28 cellular contexts compared by ENCODE assay signal in the genomic region with DNA sequence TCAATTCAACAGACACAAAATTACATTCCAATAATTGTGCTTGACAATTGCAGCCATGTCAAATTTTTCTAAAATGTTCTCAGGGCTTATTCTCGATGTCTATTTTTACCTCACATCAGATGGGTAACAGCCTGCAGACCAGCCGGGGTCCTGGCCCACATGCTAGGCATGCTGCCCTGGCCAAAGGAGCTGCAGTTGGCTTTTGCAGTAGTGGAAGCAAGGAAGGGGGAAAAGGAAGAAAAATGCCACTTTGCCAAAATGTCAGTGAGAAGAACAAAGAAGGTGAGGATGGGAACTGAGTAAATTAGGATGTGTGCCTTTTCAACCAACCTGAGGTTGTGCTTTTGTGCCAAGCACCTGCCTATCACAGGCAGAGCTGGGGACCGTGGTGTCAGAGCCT.
"Had no signal": no experiment of that assay in that cellular context is flagged by ENCODE, and none has a peak within 500 bp of the region (broad histone marks: within the 10 kb centered on the region; RNA-seq: fewer than 3 reads in every experiment).

No MANE protein-coding gene starts in this region.

- H3K4me3 ChIP-seq: ovary, psoas muscle, right lobe of liver, sigmoid colon, stomach, thoracic aorta, thyroid gland, tibial nerve, upper lobe of left lung, vagina had no signal

- DNase-seq: nephron progenitor cell; occipital lobe; ovary; posterior cingulate gyrus; psoas muscle; right cardiac atrium; right lobe of liver; sigmoid colon; small intestine; stimulated activated CD4-positive, alpha-beta T cell treated with anti-CD3 and anti-CD28 coated beads, Interleukin-15, amount 100 ng/mL, for 24 hours; stimulated activated CD4-positive, alpha-beta T cell treated with anti-CD3 and anti-CD28 coated beads, Interleukin-2, amount 100 ng/mL, for 24 hours; stimulated activated CD4-positive, alpha-beta T cell treated with anti-CD3 and anti-CD28 coated beads, Interleukin-2, amount 100 ng/mL, for 48 hours; stimulated activated CD4-positive, alpha-beta T cell treated with anti-CD3 and anti-CD28 coated beads, Interleukin-4, amount 100 ng/mL, for 24 hours; stimulated activated naive B cell treated with anti-CD40 and anti-IgM and Interleukin-4, amounts not matched to agents 10 μg/mL and 1 μg/mL and 100 μg/mL, for 72 hours; stimulated activated naive CD4-positive, alpha-beta T cell treated with Interleukin-2 at 50 U/mL for 16 hours; stomach; thyroid gland; trophoblast cell; upper lobe of left lung had no signal

- H3K4me3 Mint-ChIP-seq: natural killer cell treated with Interleukin-12 subunit alpha and Interleukin-12 subunit beta and Interleukin-15 and Interleukin-18, amount 100 ng/mL, for 72 hours; nephron progenitor cell; neural crest cell; stimulated activated effector memory CD8-positive, alpha-beta T cell treated with anti-CD3 and anti-CD28 coated beads, Interleukin-12 subunit alpha, Interleukin-12 subunit beta, amount 100 ng/mL, for 72 hours; stimulated activated naive B cell treated with anti-CD40 and anti-IgM and Interleukin-4, amounts not matched to agents 10 μg/mL and 1 μg/mL and 100 μg/mL, for 72 hours; stimulated activated naive CD8-positive, alpha-beta T cell treated with anti-CD3 and anti-CD28 coated beads, Interleukin-15, Interleukin-2, amounts not matched to agents 100 ng/mL and 50 ng/mL, for 24 hours had no signal

- H3K4me1 ChIP-seq: parathyroid adenoma, psoas muscle, right lobe of liver, sigmoid colon, stomach, tibial nerve, upper lobe of left lung, vagina had no signal

- H3K36me3 ChIP-seq: ovary, right lobe of liver, sigmoid colon, stomach, thoracic aorta, thyroid gland, tibial nerve, upper lobe of left lung, vagina had no signal

- H3K27ac Mint-ChIP-seq: natural killer cell treated with Interleukin-12 subunit alpha and Interleukin-12 subunit beta and Interleukin-15 and Interleukin-18, amount 100 ng/mL, for 72 hours; nephron progenitor cell; progenitor cell of endocrine pancreas; stimulated activated effector memory CD8-positive, alpha-beta T cell treated with anti-CD3 and anti-CD28 coated beads, Interleukin-12 subunit alpha, Interleukin-12 subunit beta, amount 100 ng/mL, for 72 hours; stimulated activated naive B cell treated with anti-CD40 and anti-IgM and Interleukin-4, amounts not matched to agents 10 μg/mL and 1 μg/mL and 100 μg/mL, for 72 hours; stimulated activated naive CD8-positive, alpha-beta T cell treated with anti-CD3 and anti-CD28 coated beads, Interleukin-15, Interleukin-2, amounts not matched to agents 100 ng/mL and 50 ng/mL, for 24 hours had no signal

- H3K4me1 Mint-ChIP-seq: neural crest cell; stimulated activated effector memory CD8-positive, alpha-beta T cell treated with anti-CD3 and anti-CD28 coated beads, Interleukin-12 subunit alpha, Interleukin-12 subunit beta, amount 100 ng/mL, for 72 hours; stimulated activated naive B cell treated with anti-CD40 and anti-IgM and Interleukin-4, amounts not matched to agents 10 μg/mL and 1 μg/mL and 100 μg/mL, for 72 hours had no signal

- H3K9me3 ChIP-seq: ovary, psoas muscle, right lobe of liver, sigmoid colon, stomach, thoracic aorta, thyroid gland, tibial nerve, upper lobe of left lung, vagina had no signal

- H3K27me3 ChIP-seq: ovary, right lobe of liver, sigmoid colon, thyroid gland, tibial nerve, upper lobe of left lung, vagina had no signal

- H3K9me3 Mint-ChIP-seq: natural killer cell treated with Interleukin-12 subunit alpha and Interleukin-12 subunit beta and Interleukin-15 and Interleukin-18, amount 100 ng/mL, for 72 hours; stimulated activated naive CD8-positive, alpha-beta T cell treated with anti-CD3 and anti-CD28 coated beads, Interleukin-15, Interleukin-2, amounts not matched to agents 100 ng/mL and 50 ng/mL, for 24 hours had no signal

- ATAC-seq: natural killer cell treated with Interleukin-12 subunit alpha and Interleukin-12 subunit beta and Interleukin-15 and Interleukin-18, amount 100 ng/mL, for 72 hours; psoas muscle; right cardiac atrium; right lobe of liver; stimulated activated effector memory CD8-positive, alpha-beta T cell treated with anti-CD3 and anti-CD28 coated beads, Interleukin-12 subunit alpha, Interleukin-12 subunit beta, amount 100 ng/mL, for 72 hours; stimulated activated naive B cell treated with anti-CD40 and anti-IgM and Interleukin-4, amounts not matched to agents 10 μg/mL and 1 μg/mL and 100 μg/mL, for 72 hours had no signal

- H3K27ac ChIP-seq: ovary, parathyroid adenoma, psoas muscle, right lobe of liver, sigmoid colon, stomach, thoracic aorta, thyroid gland, tibial nerve, upper lobe of left lung, vagina had no signal

- H3K36me3 Mint-ChIP-seq: natural killer cell treated with Interleukin-12 subunit alpha and Interleukin-12 subunit beta and Interleukin-15 and Interleukin-18, amount 100 ng/mL, for 72 hours; stimulated activated effector memory CD8-positive, alpha-beta T cell treated with anti-CD3 and anti-CD28 coated beads, Interleukin-12 subunit alpha, Interleukin-12 subunit beta, amount 100 ng/mL, for 72 hours; stimulated activated naive B cell treated with anti-CD40 and anti-IgM and Interleukin-4, amounts not matched to agents 10 μg/mL and 1 μg/mL and 100 μg/mL, for 72 hours had no signal
